Comparison of ENCODE assay signal across 8 cellular contexts in genomic region chr20:7770578-7770977, GRCh38.
DNase-seq lines count a peak whose midpoint lies in the region; ATAC-seq lines count a peak whose summit lies in the region.

No MANE protein-coding gene starts in this region.

- no peak overlapping the region for H3K18ac ChIP-seq in mesendoderm (ENCODE audit: low read length)

- H3K9ac ChIP-seq in mesendoderm (ENCODE audit: low read length), result no peak overlapping the region

- H2BK120ac ChIP-seq in mesendoderm (ENCODE audit: low read depth, low read length), result no peak overlapping the region

- H3K4me1 ChIP-seq in mesendoderm (ENCODE audit: control insufficient read depth, low read depth, low read length), result no peaks in the 10 kb centered on the region

- peaks cover 3% of the 10 kb centered on the region for H3K27me3 Mint-ChIP-seq in activated CD4-positive, alpha-beta T cell treated with anti-CD3 and anti-CD28 coated beads, Interleukin-2, amount 10 ng/mL, durations not matched to agents 7 days and 5 days

- H3K36me3 ChIP-seq in mesendoderm (ENCODE audit: control insufficient read depth, insufficient read depth, low read length), result no peaks in the 10 kb centered on the region

- H3K4me1 Mint-ChIP-seq in activated CD4-positive, alpha-beta T cell treated with anti-CD3 and anti-CD28 coated beads, Interleukin-2, amount 10 ng/mL, durations not matched to agents 7 days and 5 days, result no peaks in the 10 kb centered on the region

- POLR2A ChIA-PET in activated CD4-positive, alpha-beta T cell treated with anti-CD3 and anti-CD28 coated beads, Interleukin-2, amount 10 ng/mL, durations not matched to agents 7 days and 5 days (lab: Charles Lee), result no interaction called here

- H2AK5ac ChIP-seq in mesendoderm (ENCODE audit: low read length), result no peak overlapping the region

- peak; percentile 12 for DNase-seq in activated CD4-positive, alpha-beta T cell treated with anti-CD3 and anti-CD28 coated beads, Interleukin-2, amount 10 ng/mL, durations not matched to agents 7 days and 5 days
- DNase-seq in activated CD4-positive, alpha-beta T cell treated with anti-CD3 and anti-CD28 coated beads, Interleukin-2, amount 50 U/mL, for 1 hour, result no peak
- DNase-seq in NCI-H69 (lab: John Stamatoyannopoulos, UW), result peak; percentile 97
- DNase-seq in skeletal muscle cell (ENCODE audit: low read depth), result peak; percentile 39
- no peak for DNase-seq in mesendoderm
- DNase-seq in stimulated activated CD4-positive, alpha-beta T cell treated with anti-CD3 and anti-CD28 coated beads, Interleukin-2, amount 100 ng/mL, for 24 hours, result no peak
- DNase-seq in GOT3 (lab: John Stamatoyannopoulos, UW), result no peak

- no peaks in the 10 kb centered on the region for H3K27me3 ChIP-seq in mesendoderm (ENCODE audit: insufficient read depth, low read length, poor library complexity)

- H2BK5ac ChIP-seq in mesendoderm (ENCODE audit: low read length), result no peak overlapping the region

- no peak overlapping the region for H3K27ac Mint-ChIP-seq in activated CD4-positive, alpha-beta T cell treated with anti-CD3 and anti-CD28 coated beads, Interleukin-2, amount 10 ng/mL, durations not matched to agents 7 days and 5 days

- H2BK15ac ChIP-seq in mesendoderm (replicated peaks; ENCODE audit: low read depth), result no peak overlapping the region

- no peaks in the 10 kb centered on the region for H3K36me3 Mint-ChIP-seq in activated CD4-positive, alpha-beta T cell treated with anti-CD3 and anti-CD28 coated beads, Interleukin-2, amount 10 ng/mL, durations not matched to agents 7 days and 5 days (ENCODE audit: low read depth)

- H4K5ac ChIP-seq in mesendoderm (ENCODE audit: low read length), result no peak overlapping the region

- ATAC-seq in HG03108 (IDR thresholded peaks at IDR 0.05; ENCODE audit: unreplicated experiment), result peak; percentile 92

- H3K4me3 ChIP-seq in skeletal muscle cell (ENCODE audit: low read depth, low read length) (no peak overlapping the region), mesendoderm (ENCODE audit: low read length) (no peak overlapping the region)

- H3K4me3 Mint-ChIP-seq in activated CD4-positive, alpha-beta T cell treated with anti-CD3 and anti-CD28 coated beads, Interleukin-2, amount 10 ng/mL, durations not matched to agents 7 days and 5 days, result no peak overlapping the region

- H3K79me2 ChIP-seq in mesendoderm (ENCODE audit: control insufficient read depth, insufficient read depth, low read length), result no peaks in the 10 kb centered on the region

- WGBS in mesendoderm (ENCODE audit: extremely low coverage, insufficient coverage, low lambda C conversion rate), result no CpG with 5 or more reads among the region's 2 CpGs

- H3K56ac ChIP-seq in mesendoderm (ENCODE audit: low read length), result no peak overlapping the region

- H3K23ac ChIP-seq in mesendoderm (ENCODE audit: low read length), result no peak overlapping the region

- H3K27ac ChIP-seq in mesendoderm (ENCODE audit: low read depth, low read length), result no peak overlapping the region

- no peaks in the 10 kb centered on the region for H3K79me1 ChIP-seq in mesendoderm (ENCODE audit: low read length)

- H3K4me2 ChIP-seq in mesendoderm (ENCODE audit: low read length), result no peak overlapping the region

- H4K8ac ChIP-seq in mesendoderm (ENCODE audit: low read depth, low read length), result no peak overlapping the region

- H3K4ac ChIP-seq in mesendoderm (ENCODE audit: low read depth, low read length), result no peak overlapping the region

- CTCF ChIA-PET in activated CD4-positive, alpha-beta T cell treated with anti-CD3 and anti-CD28 coated beads, Interleukin-2, amount 10 ng/mL, durations not matched to agents 7 days and 5 days (lab: Charles Lee), result no interaction called here

- peaks cover 7% of the 10 kb centered on the region for H3K9me3 Mint-ChIP-seq in activated CD4-positive, alpha-beta T cell treated with anti-CD3 and anti-CD28 coated beads, Interleukin-2, amount 10 ng/mL, durations not matched to agents 7 days and 5 days

Comparison
In these comparisons a context has a peak if more than half of its experiments do, and no peak if none do; other contexts are left out.
1. DNase-seq: peak in activated CD4-positive, alpha-beta T cell treated with anti-CD3 and anti-CD28 coated beads, Interleukin-2, amount 10 ng/mL, durations not matched to agents 7 days and 5 days (single experiment), NCI-H69 (single experiment) and skeletal muscle cell (single experiment); none in activated CD4-positive, alpha-beta T cell treated with anti-CD3 and anti-CD28 coated beads, Interleukin-2, amount 50 U/mL, for 1 hour (single experiment), mesendoderm (single experiment), stimulated activated CD4-positive, alpha-beta T cell treated with anti-CD3 and anti-CD28 coated beads, Interleukin-2, amount 100 ng/mL, for 24 hours (0 of 2) and GOT3 (single experiment).